ENCODE assay signal across 8 cellular contexts in genomic region chr10:3468919-3469638, GRCh38.
DNase-seq lines count a peak whose midpoint lies in the region; ATAC-seq, FAIRE-seq and TF ChIP-seq lines count a peak whose summit lies in the region.

No MANE protein-coding gene starts in this region.

- ATAC-seq in Panc1 (0 out of 2 replicates have a peak, but pooled peaks have one; percentile 36), GM19395 (IDR thresholded peaks at IDR 0.05; ENCODE audit: unreplicated experiment) (no peak), GM19023 (IDR thresholded peaks at IDR 0.05; ENCODE audit: unreplicated experiment) (no peak)
- ATAC-seq in effector memory CD8-positive, alpha-beta T cell (replicated peaks) = no peak

- DNase-seq in activated CD4-positive, alpha-beta T cell treated with anti-CD3 and anti-CD28 coated beads, Interleukin-2, amount 10 ng/mL, durations not matched to agents 24 days and 14 days = no peak
- no peak for DNase-seq in activated CD4-positive, alpha-beta T cell treated with anti-CD3 and anti-CD28 coated beads for 48 hours
- DNase-seq in Panc1 (ENCODE audit: low read depth, low spot score) (no peak), nephron progenitor cell (no peak), GM19239 (ENCODE audit: insufficient read length, low spot score) (no peak)
- DNase-seq in effector memory CD8-positive, alpha-beta T cell = no peak

- H3K4me3 Mint-ChIP-seq in activated CD4-positive, alpha-beta T cell treated with anti-CD3 and anti-CD28 coated beads, Interleukin-2, amount 10 ng/mL, durations not matched to agents 24 days and 14 days = peak overlapping the region; percentile 82
- H3K4me3 Mint-ChIP-seq in effector memory CD8-positive, alpha-beta T cell = peak overlapping the region in 1 of 2 donors; percentile 37
- peak overlapping the region; percentile 73 for H3K4me3 Mint-ChIP-seq in nephron progenitor cell

- no peaks in the 10 kb centered on the region for H3K36me3 ChIP-seq in Panc1 (ENCODE audit: control insufficient read depth, insufficient read depth, low read length)

- in situ Hi-C loops in Panc1 (cut with HindIII; ENCODE audit: low pct_unique_long_range_greater_than_20kb, low sequenced_read_pairs) = no loop called here

- H3K27me3 ChIP-seq in Panc1 (ENCODE audit: control insufficient read depth, insufficient read depth, low read length) = no peaks in the 10 kb centered on the region

- POLR2A ChIA-PET in Panc1 (lab: Charles Lee) = no interaction called here

- H3K4me1 Mint-ChIP-seq in activated CD4-positive, alpha-beta T cell treated with anti-CD3 and anti-CD28 coated beads, Interleukin-2, amount 10 ng/mL, durations not matched to agents 24 days and 14 days = peaks cover 57% of the 10 kb centered on the region
- H3K4me1 Mint-ChIP-seq in effector memory CD8-positive, alpha-beta T cell (ENCODE audit: low read depth in 2 of 2) = peaks cover 24 to 31% of the 10 kb centered on the region in 2 donors
- peaks cover 73% of the 10 kb centered on the region for H3K4me1 Mint-ChIP-seq in nephron progenitor cell

- peak overlapping the region; percentile 96 for H3K27ac Mint-ChIP-seq in activated CD4-positive, alpha-beta T cell treated with anti-CD3 and anti-CD28 coated beads, Interleukin-2, amount 10 ng/mL, durations not matched to agents 24 days and 14 days
- H3K27ac Mint-ChIP-seq in effector memory CD8-positive, alpha-beta T cell = peak overlapping the region; percentile 5 to 59
- peak overlapping the region; percentile 99 for H3K27ac Mint-ChIP-seq in nephron progenitor cell

- H3K27me3 Mint-ChIP-seq in activated CD4-positive, alpha-beta T cell treated with anti-CD3 and anti-CD28 coated beads, Interleukin-2, amount 10 ng/mL, durations not matched to agents 24 days and 14 days = peaks cover 2% of the 10 kb centered on the region
- peaks cover 0 to 28% of the 10 kb centered on the region in 2 donors for H3K27me3 Mint-ChIP-seq in effector memory CD8-positive, alpha-beta T cell
- peaks cover 9% of the 10 kb centered on the region for H3K27me3 Mint-ChIP-seq in nephron progenitor cell (ENCODE audit: low read depth, poor library complexity)

- H3K4me1 ChIP-seq in Panc1 (ENCODE audit: control insufficient read depth, insufficient read depth, low read length) = peaks cover 62% of the 10 kb centered on the region

- FAIRE-seq in GM19239 (lab: Jason Lieb, UNC) = no peak

- CTCF ChIA-PET in Panc1 (lab: Charles Lee) = no interaction called here

- TF ChIP-seq CTCF in Panc1 (IDR thresholded peaks at IDR 0.05) = no peak
- TF ChIP-seq CTCF in nephron progenitor cell (IDR thresholded peaks at IDR 0.05) = no peak

- H3K4me3 ChIP-seq in Panc1 (ENCODE audit: low read depth in 2 of 2, low read length in 2 of 2) = peak overlapping the region; percentile 0 to 51; a peak in 2 of 4 replicates

- peaks cover 3% of the 10 kb centered on the region for H3K9me3 Mint-ChIP-seq in activated CD4-positive, alpha-beta T cell treated with anti-CD3 and anti-CD28 coated beads, Interleukin-2, amount 10 ng/mL, durations not matched to agents 24 days and 14 days
- H3K9me3 Mint-ChIP-seq in effector memory CD8-positive, alpha-beta T cell = no peaks in the 10 kb centered on the region
- H3K9me3 Mint-ChIP-seq in nephron progenitor cell = peaks cover 11% of the 10 kb centered on the region

- H3K36me3 Mint-ChIP-seq in activated CD4-positive, alpha-beta T cell treated with anti-CD3 and anti-CD28 coated beads, Interleukin-2, amount 10 ng/mL, durations not matched to agents 24 days and 14 days (ENCODE audit: low read depth) = no peaks in the 10 kb centered on the region
- H3K36me3 Mint-ChIP-seq in effector memory CD8-positive, alpha-beta T cell (ENCODE audit: insufficient read depth) = no peaks in the 10 kb centered on the region
- peaks cover 5% of the 10 kb centered on the region for H3K36me3 Mint-ChIP-seq in nephron progenitor cell (ENCODE audit: low read depth)

- peak overlapping the region; percentile 92 for H3K27ac ChIP-seq in Panc1 (ENCODE audit: low read length)

- intact Hi-C loops in activated CD4-positive, alpha-beta T cell treated with anti-CD3 and anti-CD28 coated beads, Interleukin-2, amount 10 ng/mL, durations not matched to agents 24 days and 14 days (cut with micrococcal nuclease) = loop anchor here (1.0 to 5.0 kb wide), 8 partner anchors 8 to 1183 kb away; no protein-coding TSS in a partner anchor
- intact Hi-C loops in Panc1 (cut with micrococcal nuclease; ENCODE audit: unreplicated experiment) = loop anchor here (5.0 kb wide), 1 partner anchor 293 kb away; no protein-coding TSS in a partner anchor

- H3K9me3 ChIP-seq in Panc1 (ENCODE audit: control insufficient read depth, insufficient read depth, low read depth, low read length) = no peaks in the 10 kb centered on the region

- BruUV-seq in Panc1 (replicated peaks; lab: Mats Ljungman, UMichigan) = no TSS peak

Comparison
In these comparisons a context has a peak if more than half of its experiments do, and no peak if none do; other contexts are left out.
1. H3K27ac Mint-ChIP-seq: peak in every context shown above with its lines; median percentile 99 in nephron progenitor cell; 96 in activated CD4-positive, alpha-beta T cell treated with anti-CD3 and anti-CD28 coated beads, Interleukin-2, amount 10 ng/mL, durations not matched to agents 24 days and 14 days; 32 in effector memory CD8-positive, alpha-beta T cell.